ENCODE assay signal across 8 cellular contexts in the genomic region with DNA sequence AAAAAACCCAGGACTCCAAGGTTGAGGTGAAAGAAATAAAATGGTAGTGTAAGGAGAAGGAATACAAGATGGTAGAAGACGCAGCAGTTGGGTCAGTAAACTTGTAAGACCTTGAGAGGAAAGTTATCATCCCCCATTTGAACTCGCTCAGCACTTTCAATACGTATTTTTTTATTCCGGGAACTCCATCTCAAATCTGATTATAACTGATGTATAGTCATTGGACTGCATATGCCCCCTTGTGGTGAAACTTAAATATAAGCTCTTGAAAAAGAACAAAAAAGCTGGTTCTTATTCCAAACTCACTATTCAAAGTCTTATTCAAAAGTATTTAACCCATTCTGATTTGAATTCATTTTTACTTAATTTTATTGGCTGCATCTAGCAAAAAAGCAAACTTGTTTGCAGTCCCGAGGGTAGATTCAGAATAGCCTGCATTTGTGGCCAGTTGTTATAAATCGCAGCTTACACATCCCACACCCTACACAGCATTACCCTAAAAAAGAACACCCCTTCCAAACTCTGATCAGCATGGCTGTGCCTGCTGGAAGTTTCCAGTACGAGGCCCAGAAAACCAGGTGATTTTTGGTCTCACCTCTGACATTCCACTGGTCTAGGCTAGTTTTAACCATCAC.
A peak's percentile ranks its signal among the peaks of the same experiment; 100 is the strongest.
DNase-seq lines count a peak whose midpoint lies in the region; TF ChIP-seq lines count a peak whose summit lies in the region.

No MANE protein-coding gene starts in this region.

- H3K27me3 Mint-ChIP-seq in MCF 10A (ENCODE audit: insufficient read depth, unreplicated experiment) = peaks cover 13% of the 10 kb centered on the region
- peaks cover 61% of the 10 kb centered on the region for H3K27me3 Mint-ChIP-seq in activated CD4-positive, alpha-beta memory T cell treated with anti-CD3 and anti-CD28 coated beads, Interleukin-2, amount 10 ng/mL, durations not matched to agents 7 days and 5 days

- TF ChIP-seq CTCF in GM12872 (IDR thresholded peaks at IDR 0.05; ENCODE audit: insufficient read depth, low read depth, low read length) (peak; percentile 41; the same call in 1 of the 3 replicates), MCF 10A (IDR thresholded peaks at IDR 0.05; ENCODE audit: unreplicated experiment) (peak; percentile 49), transverse colon (IDR thresholded peaks at IDR 0.05) (peak; percentile 65 to 74 (median 67))

- 21 to 27% methylated on average over 5 to 7 of the region's 7 CpGs for WGBS in transverse colon (ENCODE audit: low coverage in 1 of 2), 2 donors

- H3K27ac Mint-ChIP-seq in MCF 10A (ENCODE audit: low read depth, unreplicated experiment) = no peak overlapping the region
- H3K27ac Mint-ChIP-seq in activated CD4-positive, alpha-beta memory T cell treated with anti-CD3 and anti-CD28 coated beads, Interleukin-2, amount 10 ng/mL, durations not matched to agents 7 days and 5 days = no peak overlapping the region

- H3K9me3 Mint-ChIP-seq in MCF 10A (ENCODE audit: unreplicated experiment) = no peaks in the 10 kb centered on the region
- no peaks in the 10 kb centered on the region for H3K9me3 Mint-ChIP-seq in activated CD4-positive, alpha-beta memory T cell treated with anti-CD3 and anti-CD28 coated beads, Interleukin-2, amount 10 ng/mL, durations not matched to agents 7 days and 5 days

- H3K4me1 ChIP-seq in transverse colon = no peaks in the 10 kb centered on the region

- no peak overlapping the region for H3K4me3 ChIP-seq in transverse colon

- BruUV-seq in MCF 10A (replicated peaks; lab: Mats Ljungman, UMichigan) = no TSS peak

- peak overlapping the region; percentile 44 for H3K4me3 Mint-ChIP-seq in MCF 10A (ENCODE audit: unreplicated experiment)
- H3K4me3 Mint-ChIP-seq in activated CD4-positive, alpha-beta memory T cell treated with anti-CD3 and anti-CD28 coated beads, Interleukin-2, amount 10 ng/mL, durations not matched to agents 7 days and 5 days = no peak overlapping the region

- no peaks in the 10 kb centered on the region for H3K36me3 Mint-ChIP-seq in MCF 10A (ENCODE audit: insufficient read depth, unreplicated experiment)
- no peaks in the 10 kb centered on the region for H3K36me3 Mint-ChIP-seq in activated CD4-positive, alpha-beta memory T cell treated with anti-CD3 and anti-CD28 coated beads, Interleukin-2, amount 10 ng/mL, durations not matched to agents 7 days and 5 days (ENCODE audit: low read depth)

- TF ChIP-seq POLR2A in transverse colon (IDR thresholded peaks at IDR 0.05) = no peak

- no peaks in the 10 kb centered on the region for H3K27me3 ChIP-seq in transverse colon

- CTCF ChIA-PET in MCF 10A (lab: Yijun Ruan, JAX) = interaction anchor here (0.5 to 5.1 kb wide), 46 partner anchors 11 to 1342 kb away, joined by 3 to 83 read pairs (median 4); partner anchors contain the start of genes GPX8 and SNX18
- CTCF ChIA-PET in activated CD4-positive, alpha-beta memory T cell treated with anti-CD3 and anti-CD28 coated beads, Interleukin-2, amount 10 ng/mL, durations not matched to agents 7 days and 5 days (lab: Charles Lee) = interaction anchor here (0.6 to 5.5 kb wide), 39 partner anchors 8 to 621 kb away, joined by 3 to 106 read pairs (median 4); partner anchors contain the start of genes GPX8 and SNX18

- peaks cover 6% of the 10 kb centered on the region for H3K4me1 Mint-ChIP-seq in MCF 10A (ENCODE audit: insufficient read depth, unreplicated experiment)
- peaks cover 20% of the 10 kb centered on the region for H3K4me1 Mint-ChIP-seq in activated CD4-positive, alpha-beta memory T cell treated with anti-CD3 and anti-CD28 coated beads, Interleukin-2, amount 10 ng/mL, durations not matched to agents 7 days and 5 days

- no peak overlapping the region for H3K27ac ChIP-seq in transverse colon

- POLR2A ChIA-PET in MCF 10A (lab: Yijun Ruan, JAX) = interaction anchor here (0.7 to 1.9 kb wide), 6 partner anchors 11 to 350 kb away, joined by 3 to 8 read pairs (median 4); partner anchors contain the start of gene SNX18
- POLR2A ChIA-PET in activated CD4-positive, alpha-beta memory T cell treated with anti-CD3 and anti-CD28 coated beads, Interleukin-2, amount 10 ng/mL, durations not matched to agents 7 days and 5 days (lab: Charles Lee) = interaction anchor here (0.7 to 2.0 kb wide), 3 partner anchors 22 to 350 kb away, joined by 3 to 19 read pairs (median 4); partner anchors contain the start of gene SNX18

- DNase-seq in AG08396 (ENCODE audit: low spot score) = peak; percentile 59
- peak; percentile 72 for DNase-seq in NCI-H69 (lab: John Stamatoyannopoulos, UW)
- DNase-seq in MCF 10A (ENCODE audit: unreplicated experiment) = peak; percentile 57
- DNase-seq in kidney glomerular epithelial cell (lab: John Stamatoyannopoulos, UW) = peak; percentile 61
- DNase-seq in transverse colon = no peak
- DNase-seq in activated CD4-positive, alpha-beta memory T cell treated with anti-CD3 and anti-CD28 coated beads, Interleukin-2, amount 10 ng/mL, durations not matched to agents 7 days and 5 days = no peak
- DNase-seq in stimulated activated CD4-positive, alpha-beta T cell treated with anti-CD3 and anti-CD28 coated beads, Interleukin-12 subunit alpha, Interleukin-12 subunit beta, amount 100 ng/mL, for 4 hours = no peak

- H3K9me3 ChIP-seq in transverse colon = no peaks in the 10 kb centered on the region

- in situ Hi-C loops in transverse colon (cut with MboI; ENCODE audit: low pct_ligation_motif_present in 1 of 4, low pct_unique_long_range_greater_than_20kb in 1 of 4, low sequenced_read_pairs in 3 of 4) = loop anchor here in 1 of 4 donors (25.0 kb wide), 1 partner anchor 355 kb away; the partner anchor contains the start of gene SNX18

- intact Hi-C loops in MCF 10A (cut with micrococcal nuclease) (loop anchor here (1.0 to 2.0 kb wide), 3 partner anchors 23 to 350 kb away; partner anchors contain the start of gene SNX18), transverse colon (cut with DNase I; ENCODE audit: low total_unique reads) (loop anchor here (5.0 kb wide), 1 partner anchor 350 kb away; the partner anchor contains the start of gene SNX18)

- TF ChIP-seq EP300 in transverse colon (IDR thresholded peaks at IDR 0.05; ENCODE audit: low read depth) = no peak

- H3K36me3 ChIP-seq in transverse colon = no peaks in the 10 kb centered on the region

Comparison
In these comparisons a context has a peak if more than half of its experiments do, and no peak if none do; other contexts are left out.
1. DNase-seq: peak in AG08396 (single experiment), NCI-H69 (single experiment), MCF 10A (single experiment) and kidney glomerular epithelial cell (single experiment); none in transverse colon (single experiment), activated CD4-positive, alpha-beta memory T cell treated with anti-CD3 and anti-CD28 coated beads, Interleukin-2, amount 10 ng/mL, durations not matched to agents 7 days and 5 days (single experiment) and stimulated activated CD4-positive, alpha-beta T cell treated with anti-CD3 and anti-CD28 coated beads, Interleukin-12 subunit alpha, Interleukin-12 subunit beta, amount 100 ng/mL, for 4 hours (single experiment).
2. Peak in every context shown above with its lines, with median percentiles within 50 percentile points of each other: CTCF ChIP-seq.